8 cellular contexts compared by ENCODE assay signal in the genomic region with DNA sequence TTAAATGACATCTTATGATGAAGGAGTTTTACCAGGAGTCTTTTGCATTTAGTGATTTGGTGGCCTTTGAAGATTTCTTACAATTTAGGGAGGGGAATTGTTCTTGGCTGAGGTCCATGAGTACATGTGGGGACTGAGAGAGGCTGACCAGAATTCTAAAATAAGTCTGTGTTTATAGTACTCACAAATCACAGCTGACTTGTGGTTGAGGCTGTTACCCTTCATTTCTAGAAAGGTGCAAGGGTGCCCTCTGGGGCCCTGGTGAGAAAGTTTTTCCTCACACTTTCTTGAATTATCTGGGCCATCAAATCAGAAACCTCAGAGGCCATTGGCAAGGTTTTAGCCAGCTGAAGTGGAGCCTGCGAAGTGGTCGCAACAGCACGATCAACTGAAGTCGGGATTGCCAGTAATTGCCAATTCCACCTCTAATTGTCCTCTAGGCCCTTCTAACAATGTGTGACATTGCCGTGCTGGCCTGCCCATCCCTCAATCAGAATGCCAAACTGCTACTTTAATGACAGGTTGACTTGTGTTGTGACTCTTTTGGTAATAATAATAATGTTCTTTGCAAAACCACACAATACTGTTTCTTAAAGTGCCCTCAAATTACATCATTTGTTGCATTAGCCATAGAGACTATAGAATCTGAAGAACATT.
DNase-seq lines count a peak whose midpoint lies in the region; ATAC-seq, FAIRE-seq and TF ChIP-seq lines count a peak whose summit lies in the region.

No MANE protein-coding gene starts in this region.

- in situ Hi-C loops in IMR-90 (cut with MboI; ENCODE audit: low sequenced_read_pairs) = loop anchor here (5.0 kb wide), 1 partner anchor 123 kb away; no protein-coding TSS in a partner anchor

- DNase-seq in Daoy (ENCODE audit: low read depth) (peak; percentile 72), GM20000 (ENCODE audit: low spot score) (peak; percentile 34), IMR-90 (peak; percentile 84), amniotic stem cell (lab: John Stamatoyannopoulos, UW) (peak; percentile 65), hippocampal formation (lab: John Stamatoyannopoulos, UW) (peak; percentile 9 to 54), small intestine (peak; percentile 10)
- DNase-seq in effector CD8-positive, alpha-beta T cell (lab: John Stamatoyannopoulos, UW) = no peak
- DNase-seq in activated CD4-positive, alpha-beta T cell treated with anti-CD3 and anti-CD28 coated beads, Interleukin-2, amount 10 ng/mL, durations not matched to agents 7 days and 5 days = no peak

- H3K36me3 ChIP-seq in IMR-90 (ENCODE audit: control insufficient read depth, insufficient read depth, low read length) (no peaks in the 10 kb centered on the region), small intestine (ENCODE audit: control insufficient read depth in 2 of 2, insufficient read depth in 2 of 2, low read length in 2 of 2) (no peaks in the 10 kb centered on the region)

- H2BK15ac ChIP-seq in IMR-90 (ENCODE audit: low read depth, low read length) = 0 out of 3 replicates have a peak overlapping the region, but pooled peaks have one; percentile 5

- no peaks in the 10 kb centered on the region for H4K20me1 ChIP-seq in IMR-90 (ENCODE audit: insufficient read depth, low read length)

- H3K27me3 ChIP-seq in IMR-90 (ENCODE audit: control insufficient read depth, insufficient read depth, low read length) = no peaks in the 10 kb centered on the region
- no peaks in the 10 kb centered on the region for H3K27me3 ChIP-seq in small intestine (ENCODE audit: control insufficient read depth in 2 of 2, insufficient read depth in 2 of 2, low read length in 2 of 2)

- no peak overlapping the region for H2AK9ac ChIP-seq in IMR-90 (replicated peaks; ENCODE audit: low read depth, low read length, poor library complexity)

- intact Hi-C loops in IMR-90 (cut with micrococcal nuclease) = loop anchor here (1.0 to 10.0 kb wide), 4 partner anchors 90 to 495 kb away; no protein-coding TSS in a partner anchor

- H3K14ac ChIP-seq in IMR-90 (replicated peaks; ENCODE audit: low read depth, low read length) = peak overlapping the region; percentile 38; the same call in 1 of the 2 replicates

- H3K36me3 Mint-ChIP-seq in activated CD4-positive, alpha-beta T cell treated with anti-CD3 and anti-CD28 coated beads, Interleukin-2, amount 10 ng/mL, durations not matched to agents 7 days and 5 days (ENCODE audit: low read depth) = no peaks in the 10 kb centered on the region

- no peak overlapping the region for H3K18ac ChIP-seq in IMR-90 (ENCODE audit: low read depth, low read length)

- peak overlapping the region; percentile 44; the same call in 1 of the 2 replicates for H2BK120ac ChIP-seq in IMR-90 (ENCODE audit: low read depth, low read length)

- H3K79me1 ChIP-seq in IMR-90 (ENCODE audit: low read depth in 1 of 2, low read length in 2 of 2) = no peaks in the 10 kb centered on the region

- BruUV-seq in IMR-90 (replicated peaks; lab: Mats Ljungman, UMichigan) = no TSS peak

- no peaks in the 10 kb centered on the region for H3K4me1 Mint-ChIP-seq in activated CD4-positive, alpha-beta T cell treated with anti-CD3 and anti-CD28 coated beads, Interleukin-2, amount 10 ng/mL, durations not matched to agents 7 days and 5 days

- no peak overlapping the region for H4K91ac ChIP-seq in IMR-90 (ENCODE audit: insufficient read depth, low read depth, low read length)

- no peak overlapping the region for H3K27ac ChIP-seq in IMR-90 (ENCODE audit: insufficient read depth, low read length)
- no peak overlapping the region for H3K27ac ChIP-seq in small intestine (ENCODE audit: low read depth in 1 of 2, low read length in 1 of 2)

- H3K4me1 ChIP-seq in IMR-90 (ENCODE audit: control insufficient read depth, insufficient read depth, low read length) = peaks cover 8% of the 10 kb centered on the region
- H3K4me1 ChIP-seq in small intestine (ENCODE audit: control insufficient read depth in 2 of 2, insufficient read depth in 1 of 2, low read depth in 1 of 2, low read length in 1 of 2) = no peaks in the 10 kb centered on the region

- H3K56ac ChIP-seq in IMR-90 (ENCODE audit: extremely low read depth, insufficient read depth, low read length) = no peak overlapping the region

- no peak overlapping the region for H3K9ac ChIP-seq in IMR-90 (ENCODE audit: low read depth, low read length)

- TF ChIP-seq POLR2A in IMR-90 (IDR thresholded peaks at IDR 0.05; ENCODE audit: low read depth, low read length) = no peak

- H3K4me2 ChIP-seq in IMR-90 (ENCODE audit: low read depth, low read length) = no peak overlapping the region

- peak; percentile 86 for ATAC-seq in IMR-90 (ENCODE audit: low read depth)

- CTCF ChIA-PET in IMR-90 (lab: Yijun Ruan, JAX) = interaction anchor here (0.7 to 2.0 kb wide), 10 partner anchors 9 to 316 kb away, joined by 3 to 8 read pairs (median 4); no protein-coding TSS in a partner anchor
- CTCF ChIA-PET in activated CD4-positive, alpha-beta T cell treated with anti-CD3 and anti-CD28 coated beads, Interleukin-2, amount 10 ng/mL, durations not matched to agents 7 days and 5 days (lab: Charles Lee) = no interaction called here

- H2BK5ac ChIP-seq in IMR-90 (ENCODE audit: low read depth, low read length, poor library complexity, severe bottlenecking) = no peak overlapping the region

- peak overlapping the region; percentile 68 for H2AFZ ChIP-seq in IMR-90 (replicated peaks; ENCODE audit: low read length, poor library complexity)

- peak; percentile 96 for TF ChIP-seq RAD21 in IMR-90 (IDR thresholded peaks at IDR 0.05; ENCODE audit: low read length)

- no CpG with 5 or more reads among the region's 5 CpGs for WGBS in IMR-90 (ENCODE audit: extremely low coverage in 2 of 2, insufficient read length in 1 of 2), 2 experiments
- WGBS in small intestine, 3 donors = 67 to 74% (median 68%) methylated on average over 5 of the region's 5 CpGs

- TF ChIP-seq CTCF in GM20000 (IDR thresholded peaks at IDR 0.05; ENCODE audit: extremely low read depth, missing control alignments) = peak; percentile 34
- TF ChIP-seq CTCF in IMR-90 (conservative IDR thresholded peaks at IDR 0.05; ENCODE audit: low read depth, low read length) = peak; percentile 94

- H3K23ac ChIP-seq in IMR-90 (ENCODE audit: low read depth, low read length) = no peak overlapping the region

- no peak overlapping the region for H4K5ac ChIP-seq in IMR-90 (ENCODE audit: low read depth, low read length)

- POLR2A ChIA-PET in IMR-90 (lab: Charles Lee; ENCODE audit: unreplicated experiment) = interaction anchor here (0.6 kb wide), 1 partner anchor 125 kb away, joined by 7 read pairs; no protein-coding TSS in a partner anchor
- POLR2A ChIA-PET in activated CD4-positive, alpha-beta T cell treated with anti-CD3 and anti-CD28 coated beads, Interleukin-2, amount 10 ng/mL, durations not matched to agents 7 days and 5 days (lab: Charles Lee) = no interaction called here

- peak overlapping the region in 1 of 2 experiments; percentile 31; a peak in 1 of 4 replicates for H4K8ac ChIP-seq in IMR-90 (ENCODE audit: low read depth in 2 of 2, low read length in 2 of 2)

- no peaks in the 10 kb centered on the region for H3K9me1 ChIP-seq in IMR-90 (ENCODE audit: insufficient read depth, low read length)

- dilution Hi-C loops in IMR-90 (cut with HindIII; ENCODE audit: low sequenced_read_pairs, unreplicated experiment) = no loop called here

- H3K27me3 Mint-ChIP-seq in activated CD4-positive, alpha-beta T cell treated with anti-CD3 and anti-CD28 coated beads, Interleukin-2, amount 10 ng/mL, durations not matched to agents 7 days and 5 days = peaks cover 3% of the 10 kb centered on the region

- no peaks in the 10 kb centered on the region for H3K9me3 Mint-ChIP-seq in activated CD4-positive, alpha-beta T cell treated with anti-CD3 and anti-CD28 coated beads, Interleukin-2, amount 10 ng/mL, durations not matched to agents 7 days and 5 days

- H3K4me3 ChIP-seq in IMR-90 (ENCODE audit: insufficient read depth, low read depth, low read length) (no peak overlapping the region), small intestine (ENCODE audit: low read depth in 1 of 2, low read length in 2 of 2) (no peak overlapping the region)

- no peak overlapping the region for H3K4me3 Mint-ChIP-seq in activated CD4-positive, alpha-beta T cell treated with anti-CD3 and anti-CD28 coated beads, Interleukin-2, amount 10 ng/mL, durations not matched to agents 7 days and 5 days

- H3K9me3 ChIP-seq in IMR-90 (ENCODE audit: control insufficient read depth, insufficient read depth, low read length) = no peaks in the 10 kb centered on the region
- H3K9me3 ChIP-seq in small intestine (ENCODE audit: control insufficient read depth, low read depth) = no peaks in the 10 kb centered on the region

- peak overlapping the region; percentile 76 for H2BK20ac ChIP-seq in IMR-90 (ENCODE audit: low read depth, low read length)

- H2AK5ac ChIP-seq in IMR-90 (ENCODE audit: low read depth, low read length) = peak overlapping the region; percentile 20; the same call in 1 of the 2 replicates

- peak overlapping the region; percentile 49; the same call in 1 of the 2 replicates for H3K4ac ChIP-seq in IMR-90 (ENCODE audit: low read depth, low read length)

- no peak overlapping the region for H3K27ac Mint-ChIP-seq in activated CD4-positive, alpha-beta T cell treated with anti-CD3 and anti-CD28 coated beads, Interleukin-2, amount 10 ng/mL, durations not matched to agents 7 days and 5 days

- FAIRE-seq in small intestine (lab: Jason Lieb, UNC) = no peak

TF ChIP-seq in IMR-90, 13 proteins besides CTCF, POLR2A, EP300 and RAD21:
- peak; percentile 42; the same call in 1 of the 2 replicates for TF ChIP-seq MXI1 (IDR thresholded peaks at IDR 0.05; ENCODE audit: borderline replicate concordance, low read depth, low read length)
- TF ChIP-seq BHLHE40 (IDR thresholded peaks at IDR 0.05; ENCODE audit: low read depth, low read length) = peak; percentile 12; the same call in 1 of the 2 replicates
- no peak for TF ChIP-seq NFE2L2 (IDR thresholded peaks at IDR 0.05; ENCODE audit: low read depth, low read length)
- peak; percentile 100 for TF ChIP-seq SMC3 (IDR thresholded peaks at IDR 0.05; ENCODE audit: low read depth, low read length)
- no peak for TF ChIP-seq RCOR1 (IDR thresholded peaks at IDR 0.05; ENCODE audit: insufficient replicate concordance, low read length)

Comparison
In these comparisons a context has a peak if more than half of its experiments do, and no peak if none do; other contexts are left out.
1. DNase-seq: peak in Daoy (single experiment), GM20000 (single experiment), IMR-90 (single experiment), amniotic stem cell (single experiment), hippocampal formation (2 of 2) and small intestine (single experiment); none in effector CD8-positive, alpha-beta T cell (single experiment) and activated CD4-positive, alpha-beta T cell treated with anti-CD3 and anti-CD28 coated beads, Interleukin-2, amount 10 ng/mL, durations not matched to agents 7 days and 5 days (single experiment).